16 cellular contexts compared by ENCODE assay signal in genomic region chr11:59292611-59293010, GRCh38.
"Had no signal": no experiment of that assay in that cellular context is flagged by ENCODE, and none has a peak within 500 bp of the region (broad histone marks: within the 10 kb centered on the region; RNA-seq: fewer than 3 reads in every experiment).

No MANE protein-coding gene starts in this region.

- H3K4me1 ChIP-seq: sigmoid colon, transverse colon had no signal

- H3K9me3 Mint-ChIP-seq: effector memory CD8-positive, alpha-beta T cell; natural killer cell; stimulated activated naive CD8-positive, alpha-beta T cell treated with anti-CD3 and anti-CD28 coated beads, Interleukin-15, amount 100 ng/mL, for 72 hours had no signal

- H3K27ac ChIP-seq: heart left ventricle, sigmoid colon, skin epidermis, thoracic aorta, transverse colon had no signal

- H3K27me3 Mint-ChIP-seq: progenitor cell of endocrine pancreas had no signal

- H3K4me3 Mint-ChIP-seq: effector memory CD8-positive, alpha-beta T cell; mesothelial cell of epicardium; natural killer cell; neural crest cell; stimulated activated naive B cell treated with anti-CD40 and anti-IgM and Interleukin-4, amounts not matched to agents 10 μg/mL and 1 μg/mL and 100 μg/mL, for 72 hours; stimulated activated naive CD8-positive, alpha-beta T cell treated with anti-CD3 and anti-CD28 coated beads, Interleukin-15, amount 100 ng/mL, for 72 hours had no signal

- H3K27ac Mint-ChIP-seq: effector memory CD8-positive, alpha-beta T cell; mesothelial cell of epicardium; natural killer cell; progenitor cell of endocrine pancreas; stimulated activated naive B cell treated with anti-CD40 and anti-IgM and Interleukin-4, amounts not matched to agents 10 μg/mL and 1 μg/mL and 100 μg/mL, for 72 hours; stimulated activated naive CD8-positive, alpha-beta T cell treated with anti-CD3 and anti-CD28 coated beads, Interleukin-15, amount 100 ng/mL, for 72 hours had no signal

- ATAC-seq: effector memory CD8-positive, alpha-beta T cell; heart left ventricle; natural killer cell; stimulated activated naive B cell treated with anti-CD40 and anti-IgM and Interleukin-4, amounts not matched to agents 10 μg/mL and 1 μg/mL and 100 μg/mL, for 72 hours; stimulated activated naive CD8-positive, alpha-beta T cell treated with anti-CD3 and anti-CD28 coated beads, Interleukin-15, amount 100 ng/mL, for 72 hours had no signal

- H3K36me3 Mint-ChIP-seq: mesothelial cell of epicardium, natural killer cell had no signal

- H3K9me3 ChIP-seq: sigmoid colon, thoracic aorta, transverse colon had no signal

- H3K36me3 ChIP-seq: heart left ventricle, sigmoid colon, thoracic aorta, transverse colon had no signal

- H3K27me3 ChIP-seq: sigmoid colon had no signal

- DNase-seq: effector memory CD8-positive, alpha-beta T cell; foreskin melanocyte; heart left ventricle; hippocampal formation; natural killer cell; sigmoid colon; stimulated activated CD4-positive, alpha-beta T cell treated with anti-CD3 and anti-CD28 coated beads, Interleukin-2, amount 100 ng/mL, for 24 hours; stimulated activated CD4-positive, alpha-beta T cell treated with anti-CD3 and anti-CD28 coated beads, Interleukin-4, amount 100 ng/mL, for 4 hours; stimulated activated naive B cell treated with anti-CD40 and anti-IgM and Interleukin-4, amounts not matched to agents 10 μg/mL and 1 μg/mL and 100 μg/mL, for 72 hours; stimulated activated naive CD8-positive, alpha-beta T cell treated with anti-CD3 and anti-CD28 coated beads, Interleukin-15, amount 100 ng/mL, for 72 hours; transverse colon had no signal

- H3K4me3 ChIP-seq: heart left ventricle, sigmoid colon, skin epidermis, thoracic aorta, transverse colon had no signal

- H3K4me1 Mint-ChIP-seq: mesothelial cell of epicardium; natural killer cell; neural crest cell; stimulated activated naive CD8-positive, alpha-beta T cell treated with anti-CD3 and anti-CD28 coated beads, Interleukin-15, amount 100 ng/mL, for 72 hours had no signal
